20 cellular contexts compared by ENCODE assay signal in the genomic region with DNA sequence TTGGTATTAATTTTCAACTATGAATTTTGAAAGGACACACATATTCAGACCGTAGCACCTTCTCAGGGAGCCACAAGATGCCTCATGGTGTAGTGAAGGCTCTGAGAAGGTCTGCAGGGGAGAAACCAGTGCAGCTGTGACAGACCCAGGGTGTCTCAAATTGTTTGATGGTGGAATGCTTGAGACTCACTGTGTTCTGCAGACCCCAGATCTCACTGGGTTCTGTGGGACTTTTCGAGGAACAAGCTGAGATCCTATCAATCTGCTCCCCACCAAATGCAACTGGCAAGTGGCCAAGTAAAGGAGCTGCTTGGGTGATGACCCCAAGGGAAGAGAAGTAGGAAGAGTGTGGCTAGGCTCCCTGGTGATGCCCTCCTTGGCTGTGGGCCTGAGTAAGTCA.
DNase-seq lines count a peak whose midpoint lies in the region; ATAC-seq and TF ChIP-seq lines count a peak whose summit lies in the region.
"Had no signal": no experiment of that assay in that cellular context is flagged by ENCODE, and none has a peak within 500 bp of the region (broad histone marks: within the 10 kb centered on the region; RNA-seq: fewer than 3 reads in every experiment).

No MANE protein-coding gene starts in this region.

- H3K9me3 Mint-ChIP-seq in natural killer cell (no peaks in the 10 kb centered on the region), progenitor cell of endocrine pancreas (ENCODE audit: low read depth) (no peaks in the 10 kb centered on the region)
- no peaks in the 10 kb centered on the region for H3K9me3 Mint-ChIP-seq in natural killer cell treated with Interleukin-12 subunit alpha and Interleukin-12 subunit beta and Interleukin-15 and Interleukin-18, amount 100 ng/mL, for 72 hours
- H3K9me3 Mint-ChIP-seq in CD8-positive, alpha-beta memory T cell, result no peaks in the 10 kb centered on the region
- H3K9me3 Mint-ChIP-seq: CD14-positive monocyte had no signal

- no peak for ATAC-seq in natural killer cell
- no peak for ATAC-seq in natural killer cell treated with Interleukin-12 subunit alpha and Interleukin-12 subunit beta and Interleukin-15 and Interleukin-18, amount 100 ng/mL, for 72 hours
- ATAC-seq: SK-N-SH treated with all-trans-retinoic acid at 6 μM for 48 hours had no signal

- POLR2A ChIA-PET in CD8-positive, alpha-beta memory T cell (lab: Charles Lee), result no interaction called here

- no peak for TF ChIP-seq POLR2A in vagina (IDR thresholded peaks at IDR 0.05)
- TF ChIP-seq POLR2A in tibial nerve (IDR thresholded peaks at IDR 0.05), result no peak

- H3K27ac Mint-ChIP-seq in natural killer cell, result no peak overlapping the region
- H3K27ac Mint-ChIP-seq in natural killer cell treated with Interleukin-12 subunit alpha and Interleukin-12 subunit beta and Interleukin-15 and Interleukin-18, amount 100 ng/mL, for 72 hours, result no peak overlapping the region
- no peak overlapping the region for H3K27ac Mint-ChIP-seq in progenitor cell of endocrine pancreas
- H3K27ac Mint-ChIP-seq in CD8-positive, alpha-beta memory T cell, result no peak overlapping the region

- H3K4me1 Mint-ChIP-seq in natural killer cell (no peaks in the 10 kb centered on the region), progenitor cell of endocrine pancreas (ENCODE audit: low read depth) (no peaks in the 10 kb centered on the region)
- no peaks in the 10 kb centered on the region for H3K4me1 Mint-ChIP-seq in natural killer cell treated with Interleukin-12 subunit alpha and Interleukin-12 subunit beta and Interleukin-15 and Interleukin-18, amount 100 ng/mL, for 72 hours (ENCODE audit: low read depth in 2 of 2)
- no peaks in the 10 kb centered on the region for H3K4me1 Mint-ChIP-seq in CD8-positive, alpha-beta memory T cell

- DNase-seq in natural killer cell (peak; percentile 7), coronary artery (ENCODE audit: low spot score) (peak; percentile 33), progenitor cell of endocrine pancreas (ENCODE audit: low spot score, unreplicated experiment) (peak; percentile 2), vagina (ENCODE audit: extremely low spot score in 2 of 2) (peak; percentile 49 to 81), GM10266 (ENCODE audit: extremely low spot score) (no peak), tibial nerve (ENCODE audit: low spot score in 2 of 2) (no peak)
- no peak for DNase-seq in natural killer cell treated with Interleukin-12 subunit alpha and Interleukin-12 subunit beta and Interleukin-15 and Interleukin-18, amount 100 ng/mL, for 72 hours (ENCODE audit: low spot score)
- no peak for DNase-seq in CD8-positive, alpha-beta memory T cell
- DNase-seq: activated CD4-positive, alpha-beta T cell treated with anti-CD3 and anti-CD28 coated beads, Interleukin-2, amount 50 U/mL, for 1 hour; brain microvascular endothelial cell; NCI-H1092; NCI-H2029 treated with DMSO at 0.1 percent for 48 hours; NCI-H226; NCI-H774; RPMI8226; stimulated activated CD4-positive, alpha-beta T cell treated with anti-CD3 and anti-CD28 coated beads, Interleukin-12 subunit alpha, Interleukin-12 subunit beta, amount 100 ng/mL, for 4 hours; stimulated activated CD4-positive, alpha-beta T cell treated with anti-CD3 and anti-CD28 coated beads, Interleukin-4, amount 100 ng/mL, for 4 hours; stimulated activated naive CD4-positive, alpha-beta T cell treated with Interleukin-2 at 50 U/mL for 16 hours had no signal

- TF ChIP-seq CTCF in natural killer cell (IDR thresholded peaks at IDR 0.05) (no peak), coronary artery (IDR thresholded peaks at IDR 0.05) (no peak), progenitor cell of endocrine pancreas (IDR thresholded peaks at IDR 0.05; ENCODE audit: unreplicated experiment) (no peak), vagina (IDR thresholded peaks at IDR 0.05) (no peak), GM10266 (IDR thresholded peaks at IDR 0.05; ENCODE audit: control insufficient read depth, insufficient read depth, low read depth, missing control alignments) (no peak), tibial nerve (IDR thresholded peaks at IDR 0.05) (no peak)

- H3K27ac ChIP-seq in coronary artery (no peak overlapping the region), vagina (no peak overlapping the region), tibial nerve (no peak overlapping the region)
- no peak overlapping the region for H3K27ac ChIP-seq in CD8-positive, alpha-beta memory T cell (ENCODE audit: low read depth, low read length)
- H3K27ac ChIP-seq: brain microvascular endothelial cell had no signal

- no peak for TF ChIP-seq EP300 in tibial nerve (IDR thresholded peaks at IDR 0.05)

- H3K36me3 ChIP-seq in vagina, result no peaks in the 10 kb centered on the region
- no peaks in the 10 kb centered on the region for H3K36me3 ChIP-seq in CD8-positive, alpha-beta memory T cell (ENCODE audit: insufficient read depth, low read length)
- no peaks in the 10 kb centered on the region for H3K36me3 ChIP-seq in tibial nerve
- H3K36me3 ChIP-seq: brain microvascular endothelial cell had no signal

- H3K4me1 ChIP-seq in vagina (peaks cover 1% of the 10 kb centered on the region), tibial nerve (peaks cover 0 to 6% (median 0%) of the 10 kb centered on the region in 4 donors)
- H3K4me1 ChIP-seq in CD8-positive, alpha-beta memory T cell (ENCODE audit: insufficient read depth, low read length), result no peaks in the 10 kb centered on the region

- H3K36me3 Mint-ChIP-seq in natural killer cell, result no peaks in the 10 kb centered on the region
- no peaks in the 10 kb centered on the region for H3K36me3 Mint-ChIP-seq in natural killer cell treated with Interleukin-12 subunit alpha and Interleukin-12 subunit beta and Interleukin-15 and Interleukin-18, amount 100 ng/mL, for 72 hours
- no peaks in the 10 kb centered on the region for H3K36me3 Mint-ChIP-seq in progenitor cell of endocrine pancreas (ENCODE audit: insufficient read depth)
- no peaks in the 10 kb centered on the region for H3K36me3 Mint-ChIP-seq in CD8-positive, alpha-beta memory T cell
- H3K36me3 Mint-ChIP-seq: CD14-positive monocyte had no signal

- CTCF ChIA-PET in CD8-positive, alpha-beta memory T cell (lab: Charles Lee), result no interaction called here

- no peaks in the 10 kb centered on the region for H3K9me3 ChIP-seq in vagina
- no peaks in the 10 kb centered on the region for H3K9me3 ChIP-seq in CD8-positive, alpha-beta memory T cell (ENCODE audit: low read length)
- no peaks in the 10 kb centered on the region for H3K9me3 ChIP-seq in tibial nerve

- H3K4me3 ChIP-seq in coronary artery (no peak overlapping the region), vagina (no peak overlapping the region), tibial nerve (no peak overlapping the region)
- H3K4me3 ChIP-seq in CD8-positive, alpha-beta memory T cell (ENCODE audit: low read length), result no peak overlapping the region

- H3K4me3 Mint-ChIP-seq in natural killer cell (no peak overlapping the region), progenitor cell of endocrine pancreas (ENCODE audit: low read depth) (no peak overlapping the region)
- H3K4me3 Mint-ChIP-seq in natural killer cell treated with Interleukin-12 subunit alpha and Interleukin-12 subunit beta and Interleukin-15 and Interleukin-18, amount 100 ng/mL, for 72 hours, result no peak overlapping the region
- H3K4me3 Mint-ChIP-seq in CD8-positive, alpha-beta memory T cell, result no peak overlapping the region
- H3K4me3 Mint-ChIP-seq: CD14-positive monocyte had no signal

- WGBS in tibial nerve, 2 donors, result 86 to 91% methylated on average over 2 of the region's 2 CpGs

- H3K27me3 ChIP-seq in vagina, result no peaks in the 10 kb centered on the region
- no peaks in the 10 kb centered on the region for H3K27me3 ChIP-seq in CD8-positive, alpha-beta memory T cell (ENCODE audit: insufficient read depth, low read length, poor library complexity, severe bottlenecking)
- no peaks in the 10 kb centered on the region for H3K27me3 ChIP-seq in tibial nerve

- H3K27me3 Mint-ChIP-seq in natural killer cell (ENCODE audit: low read depth in 2 of 2) (no peaks in the 10 kb centered on the region), progenitor cell of endocrine pancreas (peaks cover 25% of the 10 kb centered on the region)
- H3K27me3 Mint-ChIP-seq in natural killer cell treated with Interleukin-12 subunit alpha and Interleukin-12 subunit beta and Interleukin-15 and Interleukin-18, amount 100 ng/mL, for 72 hours, result peaks cover 0 to 5% of the 10 kb centered on the region in 2 donors
- H3K27me3 Mint-ChIP-seq in CD8-positive, alpha-beta memory T cell, result peaks cover 8 to 10% of the 10 kb centered on the region in 2 donors

- intact Hi-C loops in natural killer cell (cut with micrococcal nuclease), result no loop called here
- intact Hi-C loops in vagina (cut with DNase I), result no loop called here

Comparison
In these comparisons a context has a peak if more than half of its experiments do, and no peak if none do; other contexts are left out.
1. DNase-seq: peak in natural killer cell (single experiment), coronary artery (single experiment), progenitor cell of endocrine pancreas (single experiment) and vagina (2 of 2); none in natural killer cell treated with Interleukin-12 subunit alpha and Interleukin-12 subunit beta and Interleukin-15 and Interleukin-18, amount 100 ng/mL, for 72 hours (single experiment), CD8-positive, alpha-beta memory T cell (0 of 5), GM10266 (single experiment) and tibial nerve (0 of 2).